In genomic region chr6:42402184-42402583, GRCh38 we compare ENCODE assay signal across 9 cellular contexts. TPM values are rescaled to one million over a fixed set of nuclear protein-coding genes. Genes with fewer than 3 reads are reported as not detected.
A peak's percentile ranks its signal among the peaks of the same experiment; 100 is the strongest.
DNase-seq lines count a peak whose midpoint lies in the region; ATAC-seq and TF ChIP-seq lines count a peak whose summit lies in the region.
"Had no signal": no experiment of that assay in that cellular context is flagged by ENCODE, and none has a peak within 500 bp of the region (broad histone marks: within the 10 kb centered on the region; RNA-seq: fewer than 3 reads in every experiment).

No MANE protein-coding gene starts in this region.

- peaks cover 50% of the 10 kb centered on the region for H3K4me1 Mint-ChIP-seq in activated T-helper 2 cell treated with anti-CD3 and anti-CD28 coated beads, Interferon-gamma antibody, Interleukin-2, Interleukin-4, amounts not matched to agents 10 μg/mL and 5 μg/mL and 100 μg/mL, durations not matched to agents 14 hours and 24 hours and 36 hours (ENCODE audit: low read depth)
- peaks cover 26% of the 10 kb centered on the region for H3K4me1 Mint-ChIP-seq in type B pancreatic cell (ENCODE audit: unreplicated experiment)

- peak overlapping the region; percentile 77 for H3K27ac Mint-ChIP-seq in activated T-helper 2 cell treated with anti-CD3 and anti-CD28 coated beads, Interferon-gamma antibody, Interleukin-2, Interleukin-4, amounts not matched to agents 10 μg/mL and 5 μg/mL and 100 μg/mL, durations not matched to agents 14 hours and 24 hours and 36 hours
- H3K27ac Mint-ChIP-seq in type B pancreatic cell = no peak overlapping the region
- H3K27ac Mint-ChIP-seq: memory B cell had no signal

- H3K27ac ChIP-seq in caudate nucleus (ENCODE audit: low read depth, low read length) = no peak overlapping the region

- H3K36me3 Mint-ChIP-seq in activated T-helper 2 cell treated with anti-CD3 and anti-CD28 coated beads, Interferon-gamma antibody, Interleukin-2, Interleukin-4, amounts not matched to agents 10 μg/mL and 5 μg/mL and 100 μg/mL, durations not matched to agents 14 hours and 24 hours and 36 hours (ENCODE audit: low read depth) = peaks cover 19% of the 10 kb centered on the region
- peaks cover 5% of the 10 kb centered on the region for H3K36me3 Mint-ChIP-seq in type B pancreatic cell
- H3K36me3 Mint-ChIP-seq: memory B cell had no signal

- H3K27me3 Mint-ChIP-seq in activated T-helper 2 cell treated with anti-CD3 and anti-CD28 coated beads, Interferon-gamma antibody, Interleukin-2, Interleukin-4, amounts not matched to agents 10 μg/mL and 5 μg/mL and 100 μg/mL, durations not matched to agents 14 hours and 24 hours and 36 hours (ENCODE audit: low read depth) = no peaks in the 10 kb centered on the region
- H3K27me3 Mint-ChIP-seq in type B pancreatic cell = no peaks in the 10 kb centered on the region
- H3K27me3 Mint-ChIP-seq: memory B cell had no signal

- H3K9me3 Mint-ChIP-seq in activated T-helper 2 cell treated with anti-CD3 and anti-CD28 coated beads, Interferon-gamma antibody, Interleukin-2, Interleukin-4, amounts not matched to agents 10 μg/mL and 5 μg/mL and 100 μg/mL, durations not matched to agents 14 hours and 24 hours and 36 hours = no peaks in the 10 kb centered on the region
- H3K9me3 Mint-ChIP-seq in type B pancreatic cell = no peaks in the 10 kb centered on the region
- H3K9me3 Mint-ChIP-seq: memory B cell had no signal

- ATAC-seq in GM21367 (IDR thresholded peaks at IDR 0.05; ENCODE audit: unreplicated experiment) (peak; percentile 70), HG03575 (IDR thresholded peaks at IDR 0.05; ENCODE audit: extremely low read depth, insufficient number of reproducible peaks, low FRiP score, unreplicated experiment) (peak; percentile 61)

- no peak overlapping the region for H3K4me3 Mint-ChIP-seq in activated T-helper 2 cell treated with anti-CD3 and anti-CD28 coated beads, Interferon-gamma antibody, Interleukin-2, Interleukin-4, amounts not matched to agents 10 μg/mL and 5 μg/mL and 100 μg/mL, durations not matched to agents 14 hours and 24 hours and 36 hours (ENCODE audit: low read depth)
- H3K4me3 Mint-ChIP-seq in type B pancreatic cell = no peak overlapping the region
- H3K4me3 Mint-ChIP-seq: memory B cell had no signal

- intact Hi-C loops in activated T-helper 2 cell treated with anti-CD3 and anti-CD28 coated beads, Interferon-gamma antibody, Interleukin-2, Interleukin-4, amounts not matched to agents 10 μg/mL and 5 μg/mL and 100 μg/mL, durations not matched to agents 14 hours and 24 hours and 36 hours (cut with micrococcal nuclease) = loop anchor here (1.0 kb wide), 1 partner anchor 12 kb away; no protein-coding TSS in a partner anchor

- DNase-seq in activated T-helper 2 cell treated with anti-CD3 and anti-CD28 coated beads, Interferon-gamma antibody, Interleukin-2, Interleukin-4, amounts not matched to agents 10 μg/mL and 5 μg/mL and 100 μg/mL, durations not matched to agents 14 hours and 24 hours and 36 hours (ENCODE audit: low spot score) = peak; percentile 58
- DNase-seq in stimulated activated CD4-positive, alpha-beta T cell treated with anti-CD3 and anti-CD28 coated beads, Interleukin-1b, Interleukin-23, amount 100 ng/mL, for 48 hours = peak; percentile 70
- DNase-seq in caudate nucleus (lab: John Stamatoyannopoulos, UW) (no peak), type B pancreatic cell (ENCODE audit: extremely low spot score, unreplicated experiment) (no peak), SKM-1 (lab: John Stamatoyannopoulos, UW; ENCODE audit: unreplicated experiment) (no peak), GM19240 (ENCODE audit: insufficient read length, low spot score) (no peak)

- no peak for TF ChIP-seq CTCF in type B pancreatic cell (conservative IDR thresholded peaks at IDR 0.05)

RNA-seq across cellular contexts. Expression of gene TRERF1, which starts 49.5 kb away (rescaled TPM):
- 19.6 TPM in 2 replicates for total RNA-seq in activated T-helper 2 cell treated with anti-CD3 and anti-CD28 coated beads, Interferon-gamma antibody, Interleukin-2, Interleukin-4, amounts not matched to agents 10 μg/mL and 5 μg/mL and 100 μg/mL, durations not matched to agents 14 hours and 24 hours and 36 hours
- 9.7 and 13.2 TPM in 2 replicates for total RNA-seq in type B pancreatic cell (ENCODE audit: low replicate concordance)

Comparison
In these comparisons a context has a peak if more than half of its experiments do, and no peak if none do; other contexts are left out.
1. DNase-seq: peak in activated T-helper 2 cell treated with anti-CD3 and anti-CD28 coated beads, Interferon-gamma antibody, Interleukin-2, Interleukin-4, amounts not matched to agents 10 μg/mL and 5 μg/mL and 100 μg/mL, durations not matched to agents 14 hours and 24 hours and 36 hours (single experiment) and stimulated activated CD4-positive, alpha-beta T cell treated with anti-CD3 and anti-CD28 coated beads, Interleukin-1b, Interleukin-23, amount 100 ng/mL, for 48 hours (single experiment); none in caudate nucleus (0 of 61), type B pancreatic cell (single experiment), SKM-1 (single experiment) and GM19240 (single experiment).